1 cellular context compared by ENCODE assay signal in the genomic region with DNA sequence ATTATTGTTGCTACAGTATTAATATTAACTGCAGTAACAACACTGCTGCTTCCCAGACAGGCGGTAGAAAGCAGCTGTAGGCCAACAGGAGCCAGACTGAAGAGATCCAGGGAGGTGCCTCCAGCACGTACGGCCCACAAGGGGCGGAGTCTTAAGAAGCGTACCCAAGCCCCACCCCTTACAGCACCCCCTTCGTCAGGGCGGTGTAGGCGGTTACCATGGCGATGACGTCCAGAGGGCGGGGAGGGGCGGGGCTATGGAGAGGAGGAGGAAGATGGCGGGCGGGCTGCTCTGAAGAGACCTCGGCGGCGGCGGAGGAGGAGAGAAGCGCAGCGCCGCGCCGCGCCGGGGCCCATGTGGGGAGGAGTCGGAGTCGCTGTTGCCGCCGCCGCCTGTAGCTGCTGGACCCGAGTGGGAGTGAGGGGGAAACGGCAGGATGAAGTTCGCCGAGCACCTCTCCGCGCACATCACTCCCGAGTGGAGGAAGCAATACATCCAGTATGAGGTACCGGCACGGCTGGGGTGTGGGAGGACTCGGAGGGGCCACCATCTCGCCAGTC.
TF ChIP-seq lines count a peak whose summit lies in the region.

TSS of gene XPR1 (plus strand) at position 257 of the 560 bp plus-strand sequence. CDS start at position 437, 180 bp downstream.

TF ChIP-seq in HepG2, 621 proteins besides CTCF, POLR2A, EP300 and RAD21 (continued from another document and continues in another):
- TF ChIP-seq SP1 (IDR thresholded peaks at IDR 0.05) (no peak), SP1 (CRISPR knock-in tag; IDR thresholded peaks at IDR 0.05) (peak; percentile 85), SNAI1 (CRISPR knock-in tag; IDR thresholded peaks at IDR 0.05; ENCODE audit: borderline replicate concordance) (no peak), EZH2 (conservative IDR thresholded peaks at IDR 0.05; ENCODE audit: low read depth, low read length) (no peak), PRMT3 (CRISPR knock-in tag; IDR thresholded peaks at IDR 0.05; ENCODE audit: borderline replicate concordance, low read depth) (no peak), PLRG1 (conservative IDR thresholded peaks at IDR 0.05) (no peak), ZNF3 (CRISPR knock-in tag; IDR thresholded peaks at IDR 0.05) (no peak), ZNF629 (CRISPR knock-in tag; conservative IDR thresholded peaks at IDR 0.05) (no peak), HOXA7 (CRISPR knock-in tag; IDR thresholded peaks at IDR 0.05) (no peak), ZNF850 (CRISPR knock-in tag; conservative IDR thresholded peaks at IDR 0.05) (no peak), IRF2 (CRISPR knock-in tag; IDR thresholded peaks at IDR 0.05) (no peak), ZNF790 (CRISPR knock-in tag; IDR thresholded peaks at IDR 0.05; ENCODE audit: borderline replicate concordance) (no peak), FOXK1 (CRISPR knock-in tag; IDR thresholded peaks at IDR 0.05; ENCODE audit: borderline replicate concordance, low read depth) (peak; percentile 9; the same call in 1 of the 2 replicates), FOXA3 (CRISPR knock-in tag; IDR thresholded peaks at IDR 0.05) (no peak), HNRNPK (IDR thresholded peaks at IDR 0.05; ENCODE audit: low read depth, low read length, poor library complexity, severe bottlenecking) (no peak), NR1H2 (CRISPR knock-in tag; IDR thresholded peaks at IDR 0.05; ENCODE audit: borderline replicate concordance, low read depth) (no peak), HCFC1 (IDR thresholded peaks at IDR 0.05; ENCODE audit: low read depth, low read length) (no peak), NR2F2 (IDR thresholded peaks at IDR 0.05; ENCODE audit: borderline replicate concordance, low read depth) (no peak), ZNF468 (CRISPR knock-in tag; IDR thresholded peaks at IDR 0.05) (no peak), SUZ12 (IDR thresholded peaks at IDR 0.05; ENCODE audit: low read depth, low read length) (no peak), ZNF441 (CRISPR knock-in tag; IDR thresholded peaks at IDR 0.05; ENCODE audit: borderline replicate concordance) (no peak), KLF15 (CRISPR knock-in tag; IDR thresholded peaks at IDR 0.05; ENCODE audit: borderline replicate concordance) (no peak), ZBTB4 (CRISPR knock-in tag; IDR thresholded peaks at IDR 0.05; ENCODE audit: borderline replicate concordance) (no peak), HHEX (CRISPR knock-in tag; IDR thresholded peaks at IDR 0.05) (no peak), NFYB (CRISPR knock-in tag; IDR thresholded peaks at IDR 0.05) (no peak), ELK4 (CRISPR knock-in tag; IDR thresholded peaks at IDR 0.05; ENCODE audit: borderline replicate concordance) (no peak), HNRNPLL (IDR thresholded peaks at IDR 0.05; ENCODE audit: low read depth, low read length, poor library complexity, severe bottlenecking) (peak; percentile 73), ATF6 (CRISPR knock-in tag; conservative IDR thresholded peaks at IDR 0.05) (no peak), TIGD3 (CRISPR knock-in tag; IDR thresholded peaks at IDR 0.05; ENCODE audit: borderline replicate concordance) (no peak), ZKSCAN5 (CRISPR knock-in tag; IDR thresholded peaks at IDR 0.05) (no peak), ZMYM3 (CRISPR knock-in tag; IDR thresholded peaks at IDR 0.05) (no peak; the same call in 1 of the 2 replicates)
- TF ChIP-seq, protein P1, sequence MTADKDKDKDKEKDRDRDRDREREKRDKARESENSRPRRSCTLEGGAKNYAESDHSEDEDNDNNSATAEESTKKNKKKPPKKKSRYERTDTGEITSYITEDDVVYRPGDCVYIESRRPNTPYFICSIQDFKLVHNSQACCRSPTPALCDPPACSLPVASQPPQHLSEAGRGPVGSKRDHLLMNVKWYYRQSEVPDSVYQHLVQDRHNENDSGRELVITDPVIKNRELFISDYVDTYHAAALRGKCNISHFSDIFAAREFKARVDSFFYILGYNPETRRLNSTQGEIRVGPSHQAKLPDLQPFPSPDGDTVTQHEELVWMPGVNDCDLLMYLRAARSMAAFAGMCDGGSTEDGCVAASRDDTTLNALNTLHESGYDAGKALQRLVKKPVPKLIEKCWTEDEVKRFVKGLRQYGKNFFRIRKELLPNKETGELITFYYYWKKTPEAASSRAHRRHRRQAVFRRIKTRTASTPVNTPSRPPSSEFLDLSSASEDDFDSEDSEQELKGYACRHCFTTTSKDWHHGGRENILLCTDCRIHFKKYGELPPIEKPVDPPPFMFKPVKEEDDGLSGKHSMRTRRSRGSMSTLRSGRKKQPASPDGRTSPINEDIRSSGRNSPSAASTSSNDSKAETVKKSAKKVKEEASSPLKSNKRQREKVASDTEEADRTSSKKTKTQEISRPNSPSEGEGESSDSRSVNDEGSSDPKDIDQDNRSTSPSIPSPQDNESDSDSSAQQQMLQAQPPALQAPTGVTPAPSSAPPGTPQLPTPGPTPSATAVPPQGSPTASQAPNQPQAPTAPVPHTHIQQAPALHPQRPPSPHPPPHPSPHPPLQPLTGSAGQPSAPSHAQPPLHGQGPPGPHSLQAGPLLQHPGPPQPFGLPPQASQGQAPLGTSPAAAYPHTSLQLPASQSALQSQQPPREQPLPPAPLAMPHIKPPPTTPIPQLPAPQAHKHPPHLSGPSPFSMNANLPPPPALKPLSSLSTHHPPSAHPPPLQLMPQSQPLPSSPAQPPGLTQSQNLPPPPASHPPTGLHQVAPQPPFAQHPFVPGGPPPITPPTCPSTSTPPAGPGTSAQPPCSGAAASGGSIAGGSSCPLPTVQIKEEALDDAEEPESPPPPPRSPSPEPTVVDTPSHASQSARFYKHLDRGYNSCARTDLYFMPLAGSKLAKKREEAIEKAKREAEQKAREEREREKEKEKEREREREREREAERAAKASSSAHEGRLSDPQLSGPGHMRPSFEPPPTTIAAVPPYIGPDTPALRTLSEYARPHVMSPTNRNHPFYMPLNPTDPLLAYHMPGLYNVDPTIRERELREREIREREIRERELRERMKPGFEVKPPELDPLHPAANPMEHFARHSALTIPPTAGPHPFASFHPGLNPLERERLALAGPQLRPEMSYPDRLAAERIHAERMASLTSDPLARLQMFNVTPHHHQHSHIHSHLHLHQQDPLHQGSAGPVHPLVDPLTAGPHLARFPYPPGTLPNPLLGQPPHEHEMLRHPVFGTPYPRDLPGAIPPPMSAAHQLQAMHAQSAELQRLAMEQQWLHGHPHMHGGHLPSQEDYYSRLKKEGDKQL (CRISPR knock-in tag; IDR thresholded peaks at IDR 0.05; ENCODE audit: low read depth) = no peak
- TF ChIP-seq, protein P2, sequence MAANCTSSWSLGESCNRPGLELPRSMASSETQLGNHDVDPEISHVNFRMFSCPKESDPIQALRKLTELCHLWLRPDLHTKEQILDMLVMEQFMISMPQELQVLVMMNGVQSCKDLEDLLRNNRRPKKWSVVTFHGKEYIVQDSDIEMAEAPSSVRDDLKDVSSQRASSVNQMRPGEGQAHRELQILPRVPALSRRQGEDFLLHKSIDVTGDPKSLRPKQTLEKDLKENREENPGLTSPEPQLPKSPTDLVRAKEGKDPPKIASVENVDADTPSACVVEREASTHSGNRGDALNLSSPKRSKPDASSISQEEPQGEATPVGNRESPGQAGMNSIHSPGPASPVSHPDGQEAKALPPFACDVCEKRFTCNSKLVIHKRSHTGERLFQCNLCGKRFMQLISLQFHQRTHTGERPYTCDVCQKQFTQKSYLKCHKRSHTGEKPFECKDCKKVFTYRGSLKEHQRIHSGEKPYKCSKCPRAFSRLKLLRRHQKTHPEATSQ (CRISPR knock-in tag; IDR thresholded peaks at IDR 0.05; ENCODE audit: borderline replicate concordance) = 0 out of 2 replicates have a peak, but pooled peaks have one; percentile 59
- TF ChIP-seq, protein P3, sequence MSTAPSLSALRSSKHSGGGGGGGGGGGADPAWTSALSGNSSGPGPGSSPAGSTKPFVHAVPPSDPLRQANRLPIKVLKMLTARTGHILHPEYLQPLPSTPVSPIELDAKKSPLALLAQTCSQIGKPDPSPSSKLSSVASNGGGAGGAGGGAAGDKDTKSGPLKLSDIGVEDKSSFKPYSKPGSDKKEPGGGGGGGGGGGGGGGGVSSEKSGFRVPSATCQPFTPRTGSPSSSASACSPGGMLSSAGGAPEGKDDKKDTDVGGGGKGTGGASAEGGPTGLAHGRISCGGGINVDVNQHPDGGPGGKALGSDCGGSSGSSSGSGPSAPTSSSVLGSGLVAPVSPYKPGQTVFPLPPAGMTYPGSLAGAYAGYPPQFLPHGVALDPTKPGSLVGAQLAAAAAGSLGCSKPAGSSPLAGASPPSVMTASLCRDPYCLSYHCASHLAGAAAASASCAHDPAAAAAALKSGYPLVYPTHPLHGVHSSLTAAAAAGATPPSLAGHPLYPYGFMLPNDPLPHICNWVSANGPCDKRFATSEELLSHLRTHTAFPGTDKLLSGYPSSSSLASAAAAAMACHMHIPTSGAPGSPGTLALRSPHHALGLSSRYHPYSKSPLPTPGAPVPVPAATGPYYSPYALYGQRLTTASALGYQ (CRISPR knock-in tag; IDR thresholded peaks at IDR 0.05) = no peak
- TF ChIP-seq, protein P4, sequence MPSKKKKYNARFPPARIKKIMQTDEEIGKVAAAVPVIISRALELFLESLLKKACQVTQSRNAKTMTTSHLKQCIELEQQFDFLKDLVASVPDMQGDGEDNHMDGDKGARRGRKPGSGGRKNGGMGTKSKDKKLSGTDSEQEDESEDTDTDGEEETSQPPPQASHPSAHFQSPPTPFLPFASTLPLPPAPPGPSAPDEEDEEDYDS (CRISPR knock-in tag; IDR thresholded peaks at IDR 0.05) = peak; percentile 90
- TF ChIP-seq, protein P5, sequence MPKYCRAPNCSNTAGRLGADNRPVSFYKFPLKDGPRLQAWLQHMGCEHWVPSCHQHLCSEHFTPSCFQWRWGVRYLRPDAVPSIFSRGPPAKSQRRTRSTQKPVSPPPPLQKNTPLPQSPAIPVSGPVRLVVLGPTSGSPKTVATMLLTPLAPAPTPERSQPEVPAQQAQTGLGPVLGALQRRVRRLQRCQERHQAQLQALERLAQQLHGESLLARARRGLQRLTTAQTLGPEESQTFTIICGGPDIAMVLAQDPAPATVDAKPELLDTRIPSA (CRISPR knock-in tag; IDR thresholded peaks at IDR 0.05; ENCODE audit: borderline replicate concordance) = no peak; the same call in 1 of the 2 replicates
- TF ChIP-seq, protein P6, sequence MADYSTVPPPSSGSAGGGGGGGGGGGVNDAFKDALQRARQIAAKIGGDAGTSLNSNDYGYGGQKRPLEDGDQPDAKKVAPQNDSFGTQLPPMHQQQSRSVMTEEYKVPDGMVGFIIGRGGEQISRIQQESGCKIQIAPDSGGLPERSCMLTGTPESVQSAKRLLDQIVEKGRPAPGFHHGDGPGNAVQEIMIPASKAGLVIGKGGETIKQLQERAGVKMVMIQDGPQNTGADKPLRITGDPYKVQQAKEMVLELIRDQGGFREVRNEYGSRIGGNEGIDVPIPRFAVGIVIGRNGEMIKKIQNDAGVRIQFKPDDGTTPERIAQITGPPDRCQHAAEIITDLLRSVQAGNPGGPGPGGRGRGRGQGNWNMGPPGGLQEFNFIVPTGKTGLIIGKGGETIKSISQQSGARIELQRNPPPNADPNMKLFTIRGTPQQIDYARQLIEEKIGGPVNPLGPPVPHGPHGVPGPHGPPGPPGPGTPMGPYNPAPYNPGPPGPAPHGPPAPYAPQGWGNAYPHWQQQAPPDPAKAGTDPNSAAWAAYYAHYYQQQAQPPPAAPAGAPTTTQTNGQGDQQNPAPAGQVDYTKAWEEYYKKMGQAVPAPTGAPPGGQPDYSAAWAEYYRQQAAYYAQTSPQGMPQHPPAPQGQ (CRISPR knock-in tag; IDR thresholded peaks at IDR 0.05; ENCODE audit: borderline replicate concordance) = no peak
